In genomic region chr12:13864081-13864673, GRCh38 we compare ENCODE assay signal across 9 cellular contexts.
DNase-seq lines count a peak whose midpoint lies in the region; FAIRE-seq and TF ChIP-seq lines count a peak whose summit lies in the region.
"Had no signal": no experiment of that assay in that cellular context is flagged by ENCODE, and none has a peak within 500 bp of the region (broad histone marks: within the 10 kb centered on the region; RNA-seq: fewer than 3 reads in every experiment).

No MANE protein-coding gene starts in this region.

- peak; percentile 7 for DNase-seq in GM04503 (ENCODE audit: low read depth)
- peak; percentile 48 for DNase-seq in H54 (ENCODE audit: insufficient read length, low spot score)
- peak; percentile 54 for DNase-seq in LNCaP clone FGC (ENCODE audit: low read depth)
- peak; percentile 76 for DNase-seq in RPMI8226
- peak; percentile 52 for DNase-seq in activated naive CD8-positive, alpha-beta T cell treated with anti-CD3 and anti-CD28 coated beads for 36 hours
- DNase-seq in left ventricle myocardium inferior, result peak; percentile 74
- DNase-seq in retina, result peak; percentile 63
- no peak for DNase-seq in DMS79 (lab: John Stamatoyannopoulos, UW)

- FAIRE-seq in H54 (lab: Jason Lieb, UNC), result peak; percentile 78
- FAIRE-seq: endometrium had no signal

- H3K4me3 ChIP-seq in LNCaP clone FGC (ENCODE audit: low read depth, low read length) (no peak overlapping the region), left ventricle myocardium inferior (no peak overlapping the region)

- no peak for TF ChIP-seq POLR2A in H54 (IDR thresholded peaks at IDR 0.05; ENCODE audit: low read depth, low read length)

- no peaks in the 10 kb centered on the region for H3K9me3 ChIP-seq in left ventricle myocardium inferior (replicated peaks)

- H3K36me3 Mint-ChIP-seq in activated naive CD8-positive, alpha-beta T cell treated with anti-CD3 and anti-CD28 coated beads for 36 hours, result no peaks in the 10 kb centered on the region

- no peak overlapping the region for H3K27ac Mint-ChIP-seq in activated naive CD8-positive, alpha-beta T cell treated with anti-CD3 and anti-CD28 coated beads for 36 hours

- no peak overlapping the region for H3K27ac ChIP-seq in left ventricle myocardium inferior (replicated peaks)

- peaks cover 40% of the 10 kb centered on the region for H3K27me3 ChIP-seq in left ventricle myocardium inferior (ENCODE audit: low read depth)

- H3K9me3 Mint-ChIP-seq in activated naive CD8-positive, alpha-beta T cell treated with anti-CD3 and anti-CD28 coated beads for 36 hours, result no peaks in the 10 kb centered on the region

- no peaks in the 10 kb centered on the region for H3K36me3 ChIP-seq in left ventricle myocardium inferior

- no peak overlapping the region for H3K4me3 Mint-ChIP-seq in activated naive CD8-positive, alpha-beta T cell treated with anti-CD3 and anti-CD28 coated beads for 36 hours

- peaks cover 25% of the 10 kb centered on the region for H3K27me3 Mint-ChIP-seq in activated naive CD8-positive, alpha-beta T cell treated with anti-CD3 and anti-CD28 coated beads for 36 hours

- TF ChIP-seq CTCF in LNCaP clone FGC (IDR thresholded peaks at IDR 0.05; ENCODE audit: control insufficient read depth, extremely low read depth, insufficient read depth), result peak; percentile 97
- peak; percentile 94 for TF ChIP-seq CTCF in left ventricle myocardium inferior (IDR thresholded peaks at IDR 0.05; ENCODE audit: borderline replicate concordance)

- intact Hi-C loops in left ventricle myocardium inferior (cut with micrococcal nuclease), result loop anchor here (5.0 kb wide), 1 partner anchor 303 kb away; no protein-coding TSS in a partner anchor

- no peaks in the 10 kb centered on the region for H3K4me1 ChIP-seq in left ventricle myocardium inferior

- no peaks in the 10 kb centered on the region for H3K4me1 Mint-ChIP-seq in activated naive CD8-positive, alpha-beta T cell treated with anti-CD3 and anti-CD28 coated beads for 36 hours
